In the genomic region with DNA sequence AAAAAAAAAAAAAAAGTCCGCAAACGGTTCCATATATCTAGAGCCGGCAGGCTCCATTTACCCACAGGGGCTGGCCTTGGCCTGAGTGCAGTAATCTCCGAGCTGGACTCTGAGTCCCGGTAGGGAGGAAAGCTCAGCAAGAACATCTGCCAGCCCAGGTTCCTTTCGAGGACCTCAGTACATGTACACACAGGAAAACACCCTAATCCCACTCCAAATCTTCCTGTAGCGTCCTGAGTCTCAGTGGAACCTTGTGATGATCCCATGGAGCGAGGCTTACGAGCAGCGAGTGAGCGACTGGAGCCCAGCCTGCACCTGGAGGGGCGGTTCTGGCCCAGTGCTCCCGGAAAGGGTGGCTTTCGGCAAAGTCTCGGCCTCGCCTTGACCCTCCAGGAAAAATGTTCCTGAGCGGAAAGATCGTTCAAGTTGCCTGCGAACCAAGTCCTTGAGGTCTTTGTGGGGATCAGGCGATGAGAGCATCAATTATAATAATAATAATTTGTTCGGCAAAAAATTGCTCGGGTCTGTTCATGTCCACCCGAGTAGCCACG, we compare ENCODE assay signal across 8 cellular contexts. TPM values are rescaled to one million over a fixed set of nuclear protein-coding genes. Genes with fewer than 3 reads are reported as not detected.
A peak's percentile ranks its signal among the peaks of the same experiment; 100 is the strongest.
DNase-seq lines count a peak whose midpoint lies in the region; ATAC-seq and TF ChIP-seq lines count a peak whose summit lies in the region.

No MANE protein-coding gene starts in this region.

- H3K9me3 Mint-ChIP-seq in activated CD4-positive, alpha-beta memory T cell treated with anti-CD3 and anti-CD28 coated beads for 36 hours: peaks cover 16% of the 10 kb centered on the region

- POLR2A ChIA-PET in AG04449 (lab: Yijun Ruan, JAX): interaction anchor here (0.6 to 1.0 kb wide), 2 partner anchors 39 to 133 kb away, joined by 3 read pairs; a partner anchor contains a TSS
- POLR2A ChIA-PET in activated CD4-positive, alpha-beta memory T cell treated with anti-CD3 and anti-CD28 coated beads for 36 hours (lab: Charles Lee): no interaction called here

- peak overlapping the region; percentile 45 for H3K4me3 Mint-ChIP-seq in activated CD4-positive, alpha-beta memory T cell treated with anti-CD3 and anti-CD28 coated beads for 36 hours

- CTCF ChIA-PET in AG04449 (lab: Yijun Ruan, JAX): no interaction called here
- CTCF ChIA-PET in activated CD4-positive, alpha-beta memory T cell treated with anti-CD3 and anti-CD28 coated beads for 36 hours (lab: Charles Lee): no interaction called here

- peaks cover 21% of the 10 kb centered on the region for H3K36me3 Mint-ChIP-seq in activated CD4-positive, alpha-beta memory T cell treated with anti-CD3 and anti-CD28 coated beads for 36 hours

- H3K4me1 ChIP-seq in iPS-15b (ENCODE audit: control insufficient read depth, insufficient read depth, low read length): peaks cover 2% of the 10 kb centered on the region

- H3K4me1 Mint-ChIP-seq in activated CD4-positive, alpha-beta memory T cell treated with anti-CD3 and anti-CD28 coated beads for 36 hours (ENCODE audit: low read depth): peaks cover 6% of the 10 kb centered on the region

- ATAC-seq in GM18868 (IDR thresholded peaks at IDR 0.05; ENCODE audit: unreplicated experiment): no peak
- ATAC-seq in HG02571 (IDR thresholded peaks at IDR 0.05; ENCODE audit: unreplicated experiment): no peak

- H3K9ac ChIP-seq in iPS-15b (ENCODE audit: low read depth, low read length): peak overlapping the region; percentile 70

- peak overlapping the region; percentile 48 for H3K4me3 ChIP-seq in AG04449 (ENCODE audit: low read depth, low read length)
- peak overlapping the region; percentile 72 for H3K4me3 ChIP-seq in H7 (ENCODE audit: insufficient read depth, low read depth, low read length)
- peak overlapping the region; percentile 71 for H3K4me3 ChIP-seq in iPS-15b (ENCODE audit: low read depth, low read length)

- H3K36me3 ChIP-seq in H7 (replicated peaks; ENCODE audit: control insufficient read depth, insufficient read depth, low read length): no peaks in the 10 kb centered on the region
- H3K36me3 ChIP-seq in iPS-15b (ENCODE audit: control insufficient read depth, insufficient read depth, low read length): no peaks in the 10 kb centered on the region

- peaks cover 12% of the 10 kb centered on the region for H3K27me3 ChIP-seq in H7 (ENCODE audit: control insufficient read depth, insufficient read depth, low read length)
- peaks cover 32% of the 10 kb centered on the region for H3K27me3 ChIP-seq in iPS-15b (ENCODE audit: control insufficient read depth, insufficient read depth, low read length)

- peaks cover 69% of the 10 kb centered on the region for H3K27me3 Mint-ChIP-seq in activated CD4-positive, alpha-beta memory T cell treated with anti-CD3 and anti-CD28 coated beads for 36 hours

- H3K27ac Mint-ChIP-seq in activated CD4-positive, alpha-beta memory T cell treated with anti-CD3 and anti-CD28 coated beads for 36 hours: no peak overlapping the region

- H3K9me3 ChIP-seq in iPS-15b (ENCODE audit: control insufficient read depth, insufficient read depth, low read length): no peaks in the 10 kb centered on the region

- intact Hi-C loops in activated CD4-positive, alpha-beta memory T cell treated with anti-CD3 and anti-CD28 coated beads for 36 hours (cut with micrococcal nuclease): loop anchor here (2.0 to 5.0 kb wide), 2 partner anchors 41 to 388 kb away; no protein-coding TSS in a partner anchor

- TF ChIP-seq CTCF in AG04449 (IDR thresholded peaks at IDR 0.05; ENCODE audit: insufficient read depth, low read length, missing control alignments): no peak

- no peak for DNase-seq in AG04449 (ENCODE audit: low read depth, low spot score)
- peak; percentile 71 for DNase-seq in H7
- DNase-seq in activated CD4-positive, alpha-beta memory T cell treated with anti-CD3 and anti-CD28 coated beads for 36 hours: no peak
- no peak for DNase-seq in NCI-H510A treated with DMSO at 0.1 percent for 48 hours (lab: John Stamatoyannopoulos, UW)
- no peak for DNase-seq in dermis blood vessel endothelial cell

RNA-seq across cellular contexts. Expression of a gene that starts 32.1 kb away (rescaled TPM):
- 5.0 and 5.2 TPM in 2 replicates for total RNA-seq in H7 (2014; rRNA removed; shearing (Covaris generic))
- 1 to 10 TPM; 2.3 to 2.4 TPM for total RNA-seq in activated CD4-positive, alpha-beta memory T cell treated with anti-CD3 and anti-CD28 coated beads for 36 hours
- total RNA-seq in dermis blood vessel endothelial cell: 0.14 TPM in 1 of 2 replicates, not detected in the other

RNA-seq across cellular contexts. Expression of a gene that starts 32.5 kb away (rescaled TPM):
- 0.03 TPM in 1 of 2 replicates, not detected in the other for total RNA-seq in H7 (2014; rRNA removed; shearing (Covaris generic))
- not detected for total RNA-seq in activated CD4-positive, alpha-beta memory T cell treated with anti-CD3 and anti-CD28 coated beads for 36 hours
- not detected in 2 replicates for total RNA-seq in dermis blood vessel endothelial cell
